In the genomic region with DNA sequence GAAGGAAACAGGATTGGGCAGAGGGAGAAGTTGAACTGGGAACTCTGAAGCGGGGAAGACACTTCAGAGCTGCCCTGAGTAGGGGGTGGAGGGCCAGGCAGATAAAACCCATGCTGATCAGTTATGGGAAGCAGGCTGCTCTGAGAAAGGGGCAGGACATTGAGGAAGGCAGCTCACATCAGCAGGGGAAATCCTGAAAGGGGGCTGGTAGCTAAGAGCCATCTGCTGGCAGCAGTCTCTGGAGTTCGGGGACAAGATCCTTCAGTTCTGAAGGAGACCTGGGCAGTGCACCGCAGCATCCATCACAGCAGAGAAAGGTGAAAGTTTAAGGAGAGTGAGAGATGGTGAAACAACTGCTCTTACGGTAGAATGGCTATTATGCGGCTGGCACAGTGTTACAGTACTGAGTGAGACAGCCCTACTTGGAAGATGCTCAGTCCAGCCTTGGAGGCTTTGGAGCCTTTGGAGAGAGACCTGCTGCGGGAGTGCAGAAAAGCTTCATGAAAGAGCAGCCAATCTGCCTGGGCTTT, we compare ENCODE assay signal across 1 cellular context.
TF ChIP-seq lines count a peak whose summit lies in the region.

No MANE protein-coding gene starts in this region.

TF ChIP-seq in GM12878, 131 proteins besides CTCF, POLR2A, EP300 and RAD21:
- TF ChIP-seq, protein P1, sequence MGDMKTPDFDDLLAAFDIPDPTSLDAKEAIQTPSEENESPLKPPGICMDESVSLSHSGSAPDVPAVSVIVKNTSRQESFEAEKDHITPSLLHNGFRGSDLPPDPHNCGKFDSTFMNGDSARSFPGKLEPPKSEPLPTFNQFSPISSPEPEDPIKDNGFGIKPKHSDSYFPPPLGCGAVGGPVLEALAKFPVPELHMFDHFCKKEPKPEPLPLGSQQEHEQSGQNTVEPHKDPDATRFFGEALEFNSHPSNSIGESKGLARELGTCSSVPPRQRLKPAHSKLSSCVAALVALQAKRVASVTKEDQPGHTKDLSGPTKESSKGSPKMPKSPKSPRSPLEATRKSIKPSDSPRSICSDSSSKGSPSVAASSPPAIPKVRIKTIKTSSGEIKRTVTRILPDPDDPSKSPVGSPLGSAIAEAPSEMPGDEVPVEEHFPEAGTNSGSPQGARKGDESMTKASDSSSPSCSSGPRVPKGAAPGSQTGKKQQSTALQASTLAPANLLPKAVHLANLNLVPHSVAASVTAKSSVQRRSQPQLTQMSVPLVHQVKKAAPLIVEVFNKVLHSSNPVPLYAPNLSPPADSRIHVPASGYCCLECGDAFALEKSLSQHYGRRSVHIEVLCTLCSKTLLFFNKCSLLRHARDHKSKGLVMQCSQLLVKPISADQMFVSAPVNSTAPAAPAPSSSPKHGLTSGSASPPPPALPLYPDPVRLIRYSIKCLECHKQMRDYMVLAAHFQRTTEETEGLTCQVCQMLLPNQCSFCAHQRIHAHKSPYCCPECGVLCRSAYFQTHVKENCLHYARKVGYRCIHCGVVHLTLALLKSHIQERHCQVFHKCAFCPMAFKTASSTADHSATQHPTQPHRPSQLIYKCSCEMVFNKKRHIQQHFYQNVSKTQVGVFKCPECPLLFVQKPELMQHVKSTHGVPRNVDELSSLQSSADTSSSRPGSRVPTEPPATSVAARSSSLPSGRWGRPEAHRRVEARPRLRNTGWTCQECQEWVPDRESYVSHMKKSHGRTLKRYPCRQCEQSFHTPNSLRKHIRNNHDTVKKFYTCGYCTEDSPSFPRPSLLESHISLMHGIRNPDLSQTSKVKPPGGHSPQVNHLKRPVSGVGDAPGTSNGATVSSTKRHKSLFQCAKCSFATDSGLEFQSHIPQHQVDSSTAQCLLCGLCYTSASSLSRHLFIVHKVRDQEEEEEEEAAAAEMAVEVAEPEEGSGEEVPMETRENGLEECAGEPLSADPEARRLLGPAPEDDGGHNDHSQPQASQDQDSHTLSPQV (IDR thresholded peaks at IDR 0.05), result no peak
- no peak for TF ChIP-seq SPI1 (IDR thresholded peaks at IDR 0.05; ENCODE audit: borderline replicate concordance, insufficient read depth, low read depth, low read length)
- TF ChIP-seq TBL1XR1 (IDR thresholded peaks at IDR 0.05; ENCODE audit: low read depth, low read length), result no peak
- TF ChIP-seq, protein P2, sequence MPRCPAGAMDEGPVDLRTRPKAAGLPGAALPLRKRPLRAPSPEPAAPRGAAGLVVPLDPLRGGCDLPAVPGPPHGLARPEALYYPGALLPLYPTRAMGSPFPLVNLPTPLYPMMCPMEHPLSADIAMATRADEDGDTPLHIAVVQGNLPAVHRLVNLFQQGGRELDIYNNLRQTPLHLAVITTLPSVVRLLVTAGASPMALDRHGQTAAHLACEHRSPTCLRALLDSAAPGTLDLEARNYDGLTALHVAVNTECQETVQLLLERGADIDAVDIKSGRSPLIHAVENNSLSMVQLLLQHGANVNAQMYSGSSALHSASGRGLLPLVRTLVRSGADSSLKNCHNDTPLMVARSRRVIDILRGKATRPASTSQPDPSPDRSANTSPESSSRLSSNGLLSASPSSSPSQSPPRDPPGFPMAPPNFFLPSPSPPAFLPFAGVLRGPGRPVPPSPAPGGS (IDR thresholded peaks at IDR 0.05; ENCODE audit: borderline replicate concordance, insufficient read depth, low read depth, low read length, poor library complexity, severe bottlenecking), result no peak
- no peak for TF ChIP-seq IRF4 (IDR thresholded peaks at IDR 0.05; ENCODE audit: low read depth, low read length)
- TF ChIP-seq WRNIP1 (IDR thresholded peaks at IDR 0.05; ENCODE audit: borderline replicate concordance, low read depth, low read length), result no peak
- TF ChIP-seq BHLHE40 (IDR thresholded peaks at IDR 0.05; ENCODE audit: borderline replicate concordance in 1 of 2, low read depth in 2 of 2, low read length in 1 of 2), result no peak
- TF ChIP-seq SIX5 (IDR thresholded peaks at IDR 0.05; ENCODE audit: low read depth, low read length, severe bottlenecking), result no peak
- TF ChIP-seq POLR2AphosphoS2 (IDR thresholded peaks at IDR 0.05; ENCODE audit: low read depth, low read length), result no peak
- TF ChIP-seq, protein P3, sequence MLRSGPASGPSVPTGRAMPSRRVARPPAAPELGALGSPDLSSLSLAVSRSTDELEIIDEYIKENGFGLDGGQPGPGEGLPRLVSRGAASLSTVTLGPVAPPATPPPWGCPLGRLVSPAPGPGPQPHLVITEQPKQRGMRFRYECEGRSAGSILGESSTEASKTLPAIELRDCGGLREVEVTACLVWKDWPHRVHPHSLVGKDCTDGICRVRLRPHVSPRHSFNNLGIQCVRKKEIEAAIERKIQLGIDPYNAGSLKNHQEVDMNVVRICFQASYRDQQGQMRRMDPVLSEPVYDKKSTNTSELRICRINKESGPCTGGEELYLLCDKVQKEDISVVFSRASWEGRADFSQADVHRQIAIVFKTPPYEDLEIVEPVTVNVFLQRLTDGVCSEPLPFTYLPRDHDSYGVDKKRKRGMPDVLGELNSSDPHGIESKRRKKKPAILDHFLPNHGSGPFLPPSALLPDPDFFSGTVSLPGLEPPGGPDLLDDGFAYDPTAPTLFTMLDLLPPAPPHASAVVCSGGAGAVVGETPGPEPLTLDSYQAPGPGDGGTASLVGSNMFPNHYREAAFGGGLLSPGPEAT (IDR thresholded peaks at IDR 0.05; ENCODE audit: low read depth), result no peak
- no peak for TF ChIP-seq CBX5 (IDR thresholded peaks at IDR 0.05; ENCODE audit: low read depth)
- TF ChIP-seq PML (IDR thresholded peaks at IDR 0.05; ENCODE audit: low read length), result no peak
- TF ChIP-seq TCF12 (IDR thresholded peaks at IDR 0.05; ENCODE audit: low read depth, low read length), result no peak
- no peak for TF ChIP-seq SP1 (IDR thresholded peaks at IDR 0.05; ENCODE audit: low read depth, low read length)
- no peak for TF ChIP-seq ZNF217 (IDR thresholded peaks at IDR 0.05)
- TF ChIP-seq HCFC1 (IDR thresholded peaks at IDR 0.05; ENCODE audit: low read length), result no peak
- no peak for TF ChIP-seq HDGF (IDR thresholded peaks at IDR 0.05)
TF ChIP-seq in GM12878: peak in this region for 0.
